Comparison of ENCODE assay signal across 1 cellular context in genomic region chr2:68467077-68467960, GRCh38.
TF ChIP-seq lines count a peak whose summit lies in the region.

Gene APLF (plus strand): TSS chr2:68467585. CDS start chr2:68467732, 147 bp downstream.
A gene with protein sequence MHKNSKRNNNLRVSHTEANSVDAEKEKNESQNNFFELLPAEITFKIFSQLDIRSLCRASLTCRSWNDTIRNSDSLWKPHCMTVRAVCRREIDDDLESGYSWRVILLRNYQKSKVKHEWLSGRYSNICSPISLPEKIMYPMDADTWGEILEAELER (minus strand): TSS chr2:68467294. CDS start chr2:68465145, 2,149 bp downstream.

TF ChIP-seq in WTC11, 78 proteins besides CTCF, POLR2A, EP300 and RAD21 (continued from another document):
- TF ChIP-seq, protein P1, sequence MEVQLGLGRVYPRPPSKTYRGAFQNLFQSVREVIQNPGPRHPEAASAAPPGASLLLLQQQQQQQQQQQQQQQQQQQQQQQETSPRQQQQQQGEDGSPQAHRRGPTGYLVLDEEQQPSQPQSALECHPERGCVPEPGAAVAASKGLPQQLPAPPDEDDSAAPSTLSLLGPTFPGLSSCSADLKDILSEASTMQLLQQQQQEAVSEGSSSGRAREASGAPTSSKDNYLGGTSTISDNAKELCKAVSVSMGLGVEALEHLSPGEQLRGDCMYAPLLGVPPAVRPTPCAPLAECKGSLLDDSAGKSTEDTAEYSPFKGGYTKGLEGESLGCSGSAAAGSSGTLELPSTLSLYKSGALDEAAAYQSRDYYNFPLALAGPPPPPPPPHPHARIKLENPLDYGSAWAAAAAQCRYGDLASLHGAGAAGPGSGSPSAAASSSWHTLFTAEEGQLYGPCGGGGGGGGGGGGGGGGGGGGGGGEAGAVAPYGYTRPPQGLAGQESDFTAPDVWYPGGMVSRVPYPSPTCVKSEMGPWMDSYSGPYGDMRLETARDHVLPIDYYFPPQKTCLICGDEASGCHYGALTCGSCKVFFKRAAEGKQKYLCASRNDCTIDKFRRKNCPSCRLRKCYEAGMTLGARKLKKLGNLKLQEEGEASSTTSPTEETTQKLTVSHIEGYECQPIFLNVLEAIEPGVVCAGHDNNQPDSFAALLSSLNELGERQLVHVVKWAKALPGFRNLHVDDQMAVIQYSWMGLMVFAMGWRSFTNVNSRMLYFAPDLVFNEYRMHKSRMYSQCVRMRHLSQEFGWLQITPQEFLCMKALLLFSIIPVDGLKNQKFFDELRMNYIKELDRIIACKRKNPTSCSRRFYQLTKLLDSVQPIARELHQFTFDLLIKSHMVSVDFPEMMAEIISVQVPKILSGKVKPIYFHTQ (CRISPR knock-in tag; IDR thresholded peaks at IDR 0.05), result no peak
- TF ChIP-seq, protein P2, sequence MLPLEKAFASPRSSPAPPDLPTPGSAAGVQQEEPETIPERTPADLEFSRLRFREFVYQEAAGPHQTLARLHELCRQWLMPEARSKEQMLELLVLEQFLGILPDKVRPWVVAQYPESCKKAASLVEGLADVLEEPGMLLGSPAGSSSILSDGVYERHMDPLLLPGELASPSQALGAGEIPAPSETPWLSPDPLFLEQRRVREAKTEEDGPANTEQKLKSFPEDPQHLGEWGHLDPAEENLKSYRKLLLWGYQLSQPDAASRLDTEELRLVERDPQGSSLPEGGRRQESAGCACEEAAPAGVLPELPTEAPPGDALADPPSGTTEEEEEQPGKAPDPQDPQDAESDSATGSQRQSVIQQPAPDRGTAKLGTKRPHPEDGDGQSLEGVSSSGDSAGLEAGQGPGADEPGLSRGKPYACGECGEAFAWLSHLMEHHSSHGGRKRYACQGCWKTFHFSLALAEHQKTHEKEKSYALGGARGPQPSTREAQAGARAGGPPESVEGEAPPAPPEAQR (CRISPR knock-in tag; IDR thresholded peaks at IDR 0.05), result no peak
- TF ChIP-seq STAT6 (CRISPR knock-in tag; conservative IDR thresholded peaks at IDR 0.05; ENCODE audit: low read depth), result no peak
- TF ChIP-seq NR2C2 (CRISPR knock-in tag; IDR thresholded peaks at IDR 0.05), result no peak
- TF ChIP-seq ZNF281 (CRISPR knock-in tag; IDR thresholded peaks at IDR 0.05), result no peak
- TF ChIP-seq E2F1 (CRISPR knock-in tag; IDR thresholded peaks at IDR 0.05), result 0 out of 2 replicates have a peak, but pooled peaks have one; percentile 20
- no peak for TF ChIP-seq NFE2L1 (CRISPR knock-in tag; IDR thresholded peaks at IDR 0.05)
- TF ChIP-seq TCF7 (CRISPR knock-in tag; IDR thresholded peaks at IDR 0.05; ENCODE audit: low read depth), result no peak
- 0 out of 2 replicates have a peak, but pooled peaks have one; percentile 71 for TF ChIP-seq E2F4 (CRISPR knock-in tag; IDR thresholded peaks at IDR 0.05; ENCODE audit: borderline replicate concordance, low read depth)
- TF ChIP-seq GRHL2 (CRISPR knock-in tag; IDR thresholded peaks at IDR 0.05; ENCODE audit: insufficient replicate concordance, severe bottlenecking), result no peak
- TF ChIP-seq GTF2I (CRISPR knock-in tag; conservative IDR thresholded peaks at IDR 0.05), result no peak
- TF ChIP-seq ZNF423 (CRISPR knock-in tag; IDR thresholded peaks at IDR 0.05), result peak; percentile 93
- TF ChIP-seq ATF1 (CRISPR knock-in tag; IDR thresholded peaks at IDR 0.05), result no peak
- TF ChIP-seq NR1H2 (CRISPR knock-in tag; IDR thresholded peaks at IDR 0.05), result no peak
- TF ChIP-seq, protein P3, sequence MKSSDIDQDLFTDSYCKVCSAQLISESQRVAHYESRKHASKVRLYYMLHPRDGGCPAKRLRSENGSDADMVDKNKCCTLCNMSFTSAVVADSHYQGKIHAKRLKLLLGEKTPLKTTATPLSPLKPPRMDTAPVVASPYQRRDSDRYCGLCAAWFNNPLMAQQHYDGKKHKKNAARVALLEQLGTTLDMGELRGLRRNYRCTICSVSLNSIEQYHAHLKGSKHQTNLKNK (CRISPR knock-in tag; IDR thresholded peaks at IDR 0.05), result no peak
- TF ChIP-seq, protein P4, sequence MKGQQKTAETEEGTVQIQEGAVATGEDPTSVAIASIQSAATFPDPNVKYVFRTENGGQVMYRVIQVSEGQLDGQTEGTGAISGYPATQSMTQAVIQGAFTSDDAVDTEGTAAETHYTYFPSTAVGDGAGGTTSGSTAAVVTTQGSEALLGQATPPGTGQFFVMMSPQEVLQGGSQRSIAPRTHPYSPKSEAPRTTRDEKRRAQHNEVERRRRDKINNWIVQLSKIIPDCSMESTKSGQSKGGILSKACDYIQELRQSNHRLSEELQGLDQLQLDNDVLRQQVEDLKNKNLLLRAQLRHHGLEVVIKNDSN (CRISPR knock-in tag; IDR thresholded peaks at IDR 0.05), result 0 out of 2 replicates have a peak, but pooled peaks have one; percentile 16
- no peak for TF ChIP-seq HMGA2 (CRISPR knock-in tag; IDR thresholded peaks at IDR 0.05)
- no peak for TF ChIP-seq RELA (CRISPR knock-in tag; IDR thresholded peaks at IDR 0.05; ENCODE audit: borderline replicate concordance)
- peak; percentile 3; the same call in 1 of the 2 replicates for TF ChIP-seq FOXK1 (CRISPR knock-in tag; IDR thresholded peaks at IDR 0.05)
- TF ChIP-seq CREM (CRISPR knock-in tag; IDR thresholded peaks at IDR 0.05), result 0 out of 2 replicates have a peak, but pooled peaks have one; percentile 22
- 0 out of 2 replicates have a peak, but pooled peaks have one; percentile 38 for TF ChIP-seq KAT7 (CRISPR knock-in tag; IDR thresholded peaks at IDR 0.05; ENCODE audit: borderline replicate concordance)
- TF ChIP-seq, protein P5, sequence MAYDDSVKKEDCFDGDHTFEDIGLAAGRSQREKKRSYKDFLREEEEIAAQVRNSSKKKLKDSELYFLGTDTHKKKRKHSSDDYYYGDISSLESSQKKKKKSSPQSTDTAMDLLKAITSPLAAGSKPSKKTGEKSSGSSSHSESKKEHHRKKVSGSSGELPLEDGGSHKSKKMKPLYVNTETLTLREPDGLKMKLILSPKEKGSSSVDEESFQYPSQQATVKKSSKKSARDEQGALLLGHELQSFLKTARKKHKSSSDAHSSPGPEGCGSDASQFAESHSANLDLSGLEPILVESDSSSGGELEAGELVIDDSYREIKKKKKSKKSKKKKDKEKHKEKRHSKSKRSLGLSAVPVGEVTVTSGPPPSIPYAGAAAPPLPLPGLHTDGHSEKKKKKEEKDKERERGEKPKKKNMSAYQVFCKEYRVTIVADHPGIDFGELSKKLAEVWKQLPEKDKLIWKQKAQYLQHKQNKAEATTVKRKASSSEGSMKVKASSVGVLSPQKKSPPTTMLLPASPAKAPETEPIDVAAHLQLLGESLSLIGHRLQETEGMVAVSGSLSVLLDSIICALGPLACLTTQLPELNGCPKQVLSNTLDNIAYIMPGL (CRISPR knock-in tag; IDR thresholded peaks at IDR 0.05), result peak; percentile 72
- TF ChIP-seq, protein P6, sequence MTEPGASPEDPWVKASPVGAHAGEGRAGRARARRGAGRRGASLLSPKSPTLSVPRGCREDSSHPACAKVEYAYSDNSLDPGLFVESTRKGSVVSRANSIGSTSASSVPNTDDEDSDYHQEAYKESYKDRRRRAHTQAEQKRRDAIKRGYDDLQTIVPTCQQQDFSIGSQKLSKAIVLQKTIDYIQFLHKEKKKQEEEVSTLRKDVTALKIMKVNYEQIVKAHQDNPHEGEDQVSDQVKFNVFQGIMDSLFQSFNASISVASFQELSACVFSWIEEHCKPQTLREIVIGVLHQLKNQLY (CRISPR knock-in tag; IDR thresholded peaks at IDR 0.05), result no peak
- TF ChIP-seq PREB (CRISPR knock-in tag; IDR thresholded peaks at IDR 0.05; ENCODE audit: borderline replicate concordance), result no peak
- TF ChIP-seq ZNF396 (CRISPR knock-in tag; IDR thresholded peaks at IDR 0.05; ENCODE audit: borderline replicate concordance), result no peak
- no peak for TF ChIP-seq ETV6 (CRISPR knock-in tag; IDR thresholded peaks at IDR 0.05)
- peak; percentile 97 for TF ChIP-seq GABPB1 (CRISPR knock-in tag; IDR thresholded peaks at IDR 0.05)
- TF ChIP-seq, protein P7, sequence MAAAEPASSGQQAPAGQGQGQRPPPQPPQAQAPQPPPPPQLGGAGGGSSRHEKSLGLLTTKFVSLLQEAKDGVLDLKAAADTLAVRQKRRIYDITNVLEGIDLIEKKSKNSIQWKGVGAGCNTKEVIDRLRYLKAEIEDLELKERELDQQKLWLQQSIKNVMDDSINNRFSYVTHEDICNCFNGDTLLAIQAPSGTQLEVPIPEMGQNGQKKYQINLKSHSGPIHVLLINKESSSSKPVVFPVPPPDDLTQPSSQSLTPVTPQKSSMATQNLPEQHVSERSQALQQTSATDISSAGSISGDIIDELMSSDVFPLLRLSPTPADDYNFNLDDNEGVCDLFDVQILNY (CRISPR knock-in tag; IDR thresholded peaks at IDR 0.05), result 0 out of 2 replicates have a peak, but pooled peaks have one; percentile 61
- no peak for TF ChIP-seq ATF2 (CRISPR knock-in tag; IDR thresholded peaks at IDR 0.05; ENCODE audit: borderline replicate concordance, low read depth)
- TF ChIP-seq SP1 (CRISPR knock-in tag; conservative IDR thresholded peaks at IDR 0.05), result peak; percentile 67
